Comparison of ENCODE assay signal across 1 cellular context in genomic region chr5:35881758-35882157, GRCh38.
TF ChIP-seq lines count a peak whose summit lies in the region.

No MANE protein-coding gene starts in this region.

TF ChIP-seq in HepG2, 621 proteins besides CTCF, POLR2A, EP300 and RAD21:
- TF ChIP-seq FOXA3 (CRISPR knock-in tag; IDR thresholded peaks at IDR 0.05) (no peak), MNT (IDR thresholded peaks at IDR 0.05) (peak; percentile 57)
